9 cellular contexts compared by ENCODE assay signal in genomic region chr1:121234090-121234759, GRCh38. TPM values are rescaled to one million over a fixed set of nuclear protein-coding genes. Genes with fewer than 3 reads are reported as not detected.
DNase-seq lines count a peak whose midpoint lies in the region; ATAC-seq, FAIRE-seq and TF ChIP-seq lines count a peak whose summit lies in the region.
"Not testable (repeated sequence)": the region's sequence is repeated elsewhere in the genome, so short reads cannot be mapped to it uniquely, and the experiment has no call there.
"Had no signal": no experiment of that assay in that cellular context is flagged by ENCODE, and none has a peak within 500 bp of the region (broad histone marks: within the 10 kb centered on the region; RNA-seq: fewer than 3 reads in every experiment).

No MANE protein-coding gene starts in this region.

- H3K4me1 ChIP-seq in BLaER1; GM23338 (ENCODE audit: insufficient read depth); IMR-90 (ENCODE audit: control insufficient read depth, insufficient read depth, low read length); astrocyte (ENCODE audit: insufficient read depth, low read length); heart right ventricle: not testable (repeated sequence)

- not testable (repeated sequence) for TF ChIP-seq CTCF in GM23338 (conservative IDR thresholded peaks at IDR 0.05; ENCODE audit: low read depth in 2 of 2); IMR-90 (conservative IDR thresholded peaks at IDR 0.05; ENCODE audit: low read depth, low read length); astrocyte (IDR thresholded peaks at IDR 0.05; ENCODE audit: insufficient read depth, low read depth, low read length); heart right ventricle (IDR thresholded peaks at IDR 0.05)

- H3K36me3 ChIP-seq in BLaER1; GM23338 (ENCODE audit: insufficient read depth); IMR-90 (ENCODE audit: control insufficient read depth, insufficient read depth, low read length); astrocyte (ENCODE audit: insufficient read depth, low read length); heart right ventricle: not testable (repeated sequence)

- H3K9me3 Mint-ChIP-seq in GM23338; astrocyte (ENCODE audit: unreplicated experiment): not testable (repeated sequence)

- not testable (repeated sequence) for DNase-seq in GM23338 (ENCODE audit: low spot score); IMR-90; astrocyte (ENCODE audit: low read depth); heart right ventricle; left ventricle myocardium superior; sciatic nerve (ENCODE audit: low spot score)

- peak; percentile 49 for ATAC-seq in GM23338
- peak; percentile 81 for ATAC-seq in IMR-90 (ENCODE audit: low read depth)
- ATAC-seq in SK-N-SH treated with all-trans-retinoic acid at 6 μM for 48 hours: peak; percentile 77
- ATAC-seq in heart right ventricle: peak in 5 of 8 donors; percentile 49 to 57 (median 55)
- peak; percentile 48 for ATAC-seq in left ventricle myocardium superior
- ATAC-seq in sciatic nerve: peak; percentile 53

- H3K4me2 ChIP-seq in BLaER1 (peak overlapping the region; percentile 47; the same call in 1 of the 2 replicates), IMR-90 (ENCODE audit: low read depth, low read length) (peak overlapping the region; percentile 72; the same call in 1 of the 2 replicates), astrocyte (ENCODE audit: low read length) (peak overlapping the region; percentile 57)
- H3K4me2 ChIP-seq in GM23338: not testable (repeated sequence)

- CTCF ChIA-PET in IMR-90 (lab: Yijun Ruan, JAX): not testable (repeated sequence)

- not testable (repeated sequence) for H3K27ac ChIP-seq in BLaER1; GM23338 (ENCODE audit: low read depth); IMR-90 (ENCODE audit: insufficient read depth, low read length); heart right ventricle
- H3K27ac ChIP-seq in astrocyte (ENCODE audit: low read depth, low read length): peak overlapping the region; percentile 47

- not testable (repeated sequence) for H4K8ac ChIP-seq in IMR-90 (ENCODE audit: low read depth in 2 of 2, low read length in 2 of 2)

- dilution Hi-C loops in IMR-90 (cut with HindIII; ENCODE audit: low sequenced_read_pairs, unreplicated experiment): not testable (repeated sequence)

- not testable (repeated sequence) for H2BK20ac ChIP-seq in IMR-90 (ENCODE audit: low read depth, low read length)

- H2BK15ac ChIP-seq in IMR-90 (ENCODE audit: low read depth, low read length): not testable (repeated sequence)

- H3K9me3 ChIP-seq in BLaER1; IMR-90 (ENCODE audit: control insufficient read depth, insufficient read depth, low read length); astrocyte (ENCODE audit: insufficient read depth, low read depth, low read length); heart right ventricle: not testable (repeated sequence)

- not testable (repeated sequence) for H3K27me3 Mint-ChIP-seq in GM23338 (ENCODE audit: insufficient read depth, low read depth, poor library complexity); astrocyte (ENCODE audit: low read depth, unreplicated experiment)

- H3K4me1 Mint-ChIP-seq in GM23338; astrocyte (ENCODE audit: low read depth, unreplicated experiment): not testable (repeated sequence)

- in situ Hi-C loops in IMR-90 (cut with MboI; ENCODE audit: low sequenced_read_pairs): not testable (repeated sequence)

- not testable (repeated sequence) for H3K56ac ChIP-seq in IMR-90 (ENCODE audit: extremely low read depth, insufficient read depth, low read length)

- not testable (repeated sequence) for H3K4me3 ChIP-seq in BLaER1; GM23338; IMR-90 (ENCODE audit: insufficient read depth, low read depth, low read length); astrocyte (ENCODE audit: insufficient read depth, low read depth, low read length); heart right ventricle

- H4K5ac ChIP-seq in IMR-90 (ENCODE audit: low read depth, low read length): not testable (repeated sequence)

- not testable (repeated sequence) for H3K4ac ChIP-seq in IMR-90 (ENCODE audit: low read depth, low read length)

- not testable (repeated sequence) for TF ChIP-seq POLR2A in IMR-90 (IDR thresholded peaks at IDR 0.05; ENCODE audit: low read depth, low read length)

- H2BK5ac ChIP-seq in IMR-90 (ENCODE audit: low read depth, low read length, poor library complexity, severe bottlenecking): not testable (repeated sequence)

- not testable (repeated sequence) for H4K20me1 ChIP-seq in BLaER1; GM23338 (replicated peaks; ENCODE audit: insufficient read depth); IMR-90 (ENCODE audit: insufficient read depth, low read length); astrocyte (ENCODE audit: insufficient read depth, low read length)

- H2BK120ac ChIP-seq in IMR-90 (ENCODE audit: low read depth, low read length): not testable (repeated sequence)

- not testable (repeated sequence) for FAIRE-seq in astrocyte (lab: Jason Lieb, UNC)

- H3K9ac ChIP-seq in BLaER1; IMR-90 (ENCODE audit: low read depth, low read length); astrocyte (ENCODE audit: low read length): not testable (repeated sequence)

- TF ChIP-seq RAD21 in IMR-90 (IDR thresholded peaks at IDR 0.05; ENCODE audit: low read length): not testable (repeated sequence)

- not testable (repeated sequence) for H3K23ac ChIP-seq in IMR-90 (ENCODE audit: low read depth, low read length)

- H2AFZ ChIP-seq in GM23338; IMR-90 (replicated peaks; ENCODE audit: low read length, poor library complexity); astrocyte (ENCODE audit: low read depth, low read length): not testable (repeated sequence)

- not testable (repeated sequence) for H4K91ac ChIP-seq in IMR-90 (ENCODE audit: insufficient read depth, low read depth, low read length)

- not testable (repeated sequence) for H3K36me3 Mint-ChIP-seq in GM23338 (ENCODE audit: low read depth); astrocyte (ENCODE audit: low read depth, unreplicated experiment)

- intact Hi-C loops in IMR-90 (cut with micrococcal nuclease); heart right ventricle (cut with DNase I); left ventricle myocardium superior (cut with micrococcal nuclease); sciatic nerve (cut with DNase I): not testable (repeated sequence)

- H3K9me1 ChIP-seq in IMR-90 (ENCODE audit: insufficient read depth, low read length): not testable (repeated sequence)

- not testable (repeated sequence) for H2AK5ac ChIP-seq in IMR-90 (ENCODE audit: low read depth, low read length)

- not testable (repeated sequence) for H3F3A ChIP-seq in GM23338 (replicated peaks; ENCODE audit: low read depth)

- BruUV-seq in IMR-90 (replicated peaks; lab: Mats Ljungman, UMichigan): not testable (repeated sequence)

- H3K27me3 ChIP-seq in BLaER1; GM23338 (ENCODE audit: insufficient read depth); IMR-90 (ENCODE audit: control insufficient read depth, insufficient read depth, low read length); astrocyte (ENCODE audit: insufficient read depth, low read length); heart right ventricle: not testable (repeated sequence)

- H3K4me3 Mint-ChIP-seq in GM23338; astrocyte (ENCODE audit: unreplicated experiment): not testable (repeated sequence)

- H3K27ac Mint-ChIP-seq in GM23338; astrocyte (ENCODE audit: unreplicated experiment): not testable (repeated sequence)

- not testable (repeated sequence) for H3K79me2 ChIP-seq in GM23338 (replicated peaks; ENCODE audit: insufficient read depth); astrocyte (ENCODE audit: insufficient read depth, low read length)

- H2AK9ac ChIP-seq in IMR-90 (replicated peaks; ENCODE audit: low read depth, low read length, poor library complexity): not testable (repeated sequence)

- not testable (repeated sequence) for H3K14ac ChIP-seq in IMR-90 (replicated peaks; ENCODE audit: low read depth, low read length)

- not testable (repeated sequence) for H3K79me1 ChIP-seq in IMR-90 (ENCODE audit: low read depth in 1 of 2, low read length in 2 of 2)

- H3K18ac ChIP-seq in IMR-90 (ENCODE audit: low read depth, low read length): not testable (repeated sequence)

- POLR2A ChIA-PET in IMR-90 (lab: Charles Lee; ENCODE audit: unreplicated experiment): not testable (repeated sequence)

- H3K9me2 ChIP-seq in GM23338 (ENCODE audit: insufficient read depth): not testable (repeated sequence)

- no CpG with 5 or more reads among the region's 6 CpGs for WGBS in IMR-90 (ENCODE audit: extremely low coverage in 2 of 2, insufficient read length in 1 of 2), 2 experiments
- WGBS in heart right ventricle, 2 donors: 10 to 40% methylated on average over 1 to 2 of the region's 6 CpGs

RNA-seq across cellular contexts. Expression of gene SRGAP2C, which starts 49.5 kb away (rescaled TPM):
- 16.0 and 20.4 TPM in 2 replicates for total RNA-seq in GM23338 (2014; rRNA removed; shearing (Covaris generic))
- 12.4 and 18.0 TPM in 2 replicates for polyA plus RNA-seq in GM23338 (2016; fragmentation: Nextera tagmentation; extraction: Ambion mirVana)
- 12.7 and 13.9 TPM in 2 replicates for total RNA-seq in IMR-90 (2012; rRNA removed)
- 4.0 and 5.6 TPM in 2 replicates for polyA plus RNA-seq in IMR-90 (2012; rRNA removed)
- polyA plus RNA-seq in IMR-90 (2012; cell fraction: cytosol; rRNA removed): 0.99 and 2.3 TPM in 2 replicates
- polyA plus RNA-seq in IMR-90 (2012; cell fraction: nucleus; rRNA removed; ENCODE audit: low replicate concordance): 2.1 and 9.8 TPM in 2 replicates
- total RNA-seq in astrocyte: 65.3 and 73.1 TPM in 2 replicates
- total RNA-seq in heart right ventricle: 10 to 100 TPM in 5 of 10 donors, 1 to 10 TPM in 5; 7.6 to 13.4 (median 9.9) TPM
- 1 to 10 TPM; 3.3 to 3.4 TPM for polyA plus RNA-seq in heart right ventricle
- 11.4 TPM for total RNA-seq in left ventricle myocardium superior
- total RNA-seq in sciatic nerve: 69.9 TPM

RNA-seq across cellular contexts. Expression of gene FAM72B, which starts 50.1 kb away (rescaled TPM):
- total RNA-seq in GM23338 (2014; rRNA removed; shearing (Covaris generic)): 15.0 and 16.0 TPM in 2 replicates
- 22.8 and 27.4 TPM in 2 replicates for polyA plus RNA-seq in GM23338 (2016; fragmentation: Nextera tagmentation; extraction: Ambion mirVana)
- 1.6 and 2.8 TPM in 2 replicates for total RNA-seq in IMR-90 (2012; rRNA removed)
- 2.2 and 3.4 TPM in 2 replicates for polyA plus RNA-seq in IMR-90 (2012; rRNA removed)
- polyA plus RNA-seq in IMR-90 (2012; cell fraction: cytosol; rRNA removed): 0.59 and 1.5 TPM in 2 replicates
- polyA plus RNA-seq in IMR-90 (2012; cell fraction: nucleus; rRNA removed; ENCODE audit: low replicate concordance): 0.67 and 9.8 TPM in 2 replicates
- 2.9 and 3.4 TPM in 2 replicates for total RNA-seq in astrocyte
- total RNA-seq in heart right ventricle: 1 to 10 TPM in 1 of 10 donors, under 1 TPM in 4, not detected in 5; 0.13 to 1.1 (median 0.34) TPM
- polyA plus RNA-seq in heart right ventricle: under 1 TPM; 0.29 to 0.66 TPM
- 0.67 TPM for total RNA-seq in left ventricle myocardium superior
- 0.89 TPM for total RNA-seq in sciatic nerve
- total RNA-seq: CD4-positive, alpha-beta memory T cell had no signal
